ENCODE assay signal across 1 cellular context in genomic region chr3:12879191-12879815, GRCh38.
A peak's percentile ranks its signal among the peaks of the same experiment; 100 is the strongest.
TF ChIP-seq lines count a peak whose summit lies in the region.

No MANE protein-coding gene starts in this region.

TF ChIP-seq in K562, 482 proteins besides CTCF, POLR2A, EP300 and RAD21 (continued from another document and continues in another):
- TF ChIP-seq ZNF407 (IDR thresholded peaks at IDR 0.05; ENCODE audit: low read depth) (no peak), RBM34 (IDR thresholded peaks at IDR 0.05; ENCODE audit: borderline replicate concordance, insufficient read depth, low read length) (no peak), ATF7 (IDR thresholded peaks at IDR 0.05) (no peak), HOXB6 (CRISPR knock-in tag; IDR thresholded peaks at IDR 0.05; ENCODE audit: borderline replicate concordance) (no peak), ZNF512 (tag; IDR thresholded peaks at IDR 0.05) (no peak), BDP1 (IDR thresholded peaks at IDR 0.05; ENCODE audit: insufficient read depth, insufficient read length) (no peak), MTA2 (IDR thresholded peaks at IDR 0.05; ENCODE audit: low read depth) (no peak), TCF7 (IDR thresholded peaks at IDR 0.05; ENCODE audit: borderline replicate concordance) (no peak), NR2C1 (IDR thresholded peaks at IDR 0.05) (no peak), NR2C1 (tag; IDR thresholded peaks at IDR 0.05) (peak; percentile 71), UBTF (IDR thresholded peaks at IDR 0.05; ENCODE audit: borderline replicate concordance in 1 of 2, low read depth in 2 of 2, low read length in 2 of 2) (no peak), TSC22D4 (tag; IDR thresholded peaks at IDR 0.05) (no peak), ADNP (tag; IDR thresholded peaks at IDR 0.05) (no peak), RNF2 (IDR thresholded peaks at IDR 0.05) (no peak), JUND (IDR thresholded peaks at IDR 0.05; ENCODE audit: borderline replicate concordance, low read depth, low read length) (no peak), JUND (tag; IDR thresholded peaks at IDR 0.05; ENCODE audit: borderline replicate concordance, low read depth, low read length) (peak; percentile 33; the same call in 1 of the 3 replicates), GATAD2B (IDR thresholded peaks at IDR 0.05; ENCODE audit: borderline replicate concordance) (no peak), AFF1 (IDR thresholded peaks at IDR 0.05; ENCODE audit: low read depth in 1 of 2, partially characterized antibody in 2 of 2) (peak in 1 of 2 experiments; percentile 91), FOXP4 (CRISPR knock-in tag; IDR thresholded peaks at IDR 0.05; ENCODE audit: borderline replicate concordance) (0 out of 2 replicates have a peak, but pooled peaks have one; percentile 19), ZNF134 (CRISPR knock-in tag; conservative IDR thresholded peaks at IDR 0.05) (peak; percentile 53; the same call in 1 of the 2 replicates), ZBTB12 (CRISPR knock-in tag; IDR thresholded peaks at IDR 0.05) (no peak), DNMT1 (IDR thresholded peaks at IDR 0.05) (no peak), FIP1L1 (IDR thresholded peaks at IDR 0.05; ENCODE audit: low read depth, low read length, poor library complexity, severe bottlenecking) (no peak), DACH1 (IDR thresholded peaks at IDR 0.05; ENCODE audit: partially characterized antibody) (no peak), ZNF408 (CRISPR knock-in tag; IDR thresholded peaks at IDR 0.05; ENCODE audit: low read depth) (no peak), DMBX1 (CRISPR knock-in tag; IDR thresholded peaks at IDR 0.05; ENCODE audit: borderline replicate concordance) (peak; percentile 87), ZNF239 (CRISPR knock-in tag; IDR thresholded peaks at IDR 0.05) (0 out of 2 replicates have a peak, but pooled peaks have one; percentile 12), NR2F6 (CRISPR knock-in tag; IDR thresholded peaks at IDR 0.05) (no peak), NCOA2 (IDR thresholded peaks at IDR 0.05; ENCODE audit: partially characterized antibody in 2 of 2) (no peak), NRF1 (conservative IDR thresholded peaks at IDR 0.05 in 1 of 2, IDR thresholded peaks at IDR 0.05 in 1 of 2) (no peak), ZNF583 (CRISPR knock-in tag; IDR thresholded peaks at IDR 0.05) (peak; percentile 79; the same call in 1 of the 2 replicates), ZNF75A (CRISPR knock-in tag; IDR thresholded peaks at IDR 0.05) (no peak), ZFX (CRISPR knock-in tag; IDR thresholded peaks at IDR 0.05) (peak; percentile 42), PURB (CRISPR knock-in tag; IDR thresholded peaks at IDR 0.05; ENCODE audit: low read depth) (no peak), ZNF644 (tag; IDR thresholded peaks at IDR 0.05; ENCODE audit: low read depth) (peak; percentile 73; the same call in 1 of the 2 replicates)
